In the genomic region with DNA sequence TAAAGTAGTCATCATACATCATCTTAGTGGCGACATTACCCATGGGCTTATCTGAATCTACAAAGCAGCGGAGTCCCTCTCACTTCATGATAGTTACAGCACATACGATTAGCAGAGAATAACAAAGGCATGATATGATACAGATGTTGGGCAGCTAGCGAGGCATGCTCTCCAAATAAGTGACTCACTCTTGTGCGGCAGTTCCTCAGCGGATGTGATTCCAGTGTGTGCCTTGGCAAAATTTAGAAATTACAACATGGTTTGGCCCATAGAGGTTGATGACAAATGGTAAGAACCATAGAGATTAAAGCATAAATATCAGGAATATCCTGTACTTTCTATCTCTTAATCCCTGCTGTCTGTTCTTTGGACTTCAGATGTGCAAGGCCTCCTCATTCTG, we compare ENCODE assay signal across 16 cellular contexts. TPM values are rescaled to one million over a fixed set of nuclear protein-coding genes. Genes with fewer than 3 reads are reported as not detected.
DNase-seq lines count a peak whose midpoint lies in the region; ATAC-seq, FAIRE-seq and TF ChIP-seq lines count a peak whose summit lies in the region.
"Had no signal": no experiment of that assay in that cellular context is flagged by ENCODE, and none has a peak within 500 bp of the region (broad histone marks: within the 10 kb centered on the region; RNA-seq: fewer than 3 reads in every experiment).

No MANE protein-coding gene starts in this region.

- H3K4me1 Mint-ChIP-seq in astrocyte (ENCODE audit: low read depth, unreplicated experiment), result peaks cover 3% of the 10 kb centered on the region
- H3K4me1 Mint-ChIP-seq: activated naive CD8-positive, alpha-beta T cell treated with anti-CD3 and anti-CD28 coated beads, Interleukin-2, amount 50 U/mL, for 24 hours; CD4-positive, CD25-positive, alpha-beta regulatory T cell had no signal

- H3K36me3 Mint-ChIP-seq in astrocyte (ENCODE audit: low read depth, unreplicated experiment), result no peaks in the 10 kb centered on the region
- H3K36me3 Mint-ChIP-seq: CD4-positive, CD25-positive, alpha-beta regulatory T cell had no signal

- no peak overlapping the region for H3K4me3 ChIP-seq in astrocyte (ENCODE audit: insufficient read depth, low read depth, low read length)
- H3K4me3 ChIP-seq in heart right ventricle, result no peak overlapping the region
- H3K4me3 ChIP-seq in psoas muscle, result no peak overlapping the region

- peaks cover 2% of the 10 kb centered on the region for H3K27me3 Mint-ChIP-seq in astrocyte (ENCODE audit: low read depth, unreplicated experiment)
- H3K27me3 Mint-ChIP-seq: progenitor cell of endocrine pancreas; stimulated activated naive CD8-positive, alpha-beta T cell treated with anti-CD3 and anti-CD28 coated beads, Interleukin-15, Interleukin-2, amounts not matched to agents 100 ng/mL and 50 ng/mL, for 24 hours had no signal

- no peak overlapping the region for H3K9ac ChIP-seq in astrocyte (ENCODE audit: low read length)

- 59 to 62% methylated on average over 6 of the region's 6 CpGs for WGBS in heart right ventricle, 2 donors
- WGBS in psoas muscle, 3 donors, result 33 to 51% (median 41%) methylated on average over 6 of the region's 6 CpGs

- TF ChIP-seq CTCF in astrocyte (IDR thresholded peaks at IDR 0.05; ENCODE audit: insufficient read depth, low read depth, low read length) (no peak), heart right ventricle (IDR thresholded peaks at IDR 0.05) (no peak), psoas muscle (IDR thresholded peaks at IDR 0.05) (no peak), D721Med (IDR thresholded peaks at IDR 0.05; ENCODE audit: insufficient read depth, missing control alignments) (no peak)

- H4K20me1 ChIP-seq in astrocyte (ENCODE audit: insufficient read depth, low read length), result no peaks in the 10 kb centered on the region

- DNase-seq in EH (ENCODE audit: low read depth) (peak; percentile 78), astrocyte (ENCODE audit: low read depth) (peak; percentile 80), heart right ventricle (peak in 1 of 2 donors; percentile 33), psoas muscle (peak; percentile 34 to 61), activated gamma-delta T cell treated with Interleukin-2 at 50 U/mL for 16 hours (no peak), D721Med (ENCODE audit: insufficient read length, low spot score) (no peak)
- no peak for DNase-seq in activated CD4-positive, CD25-positive, alpha-beta regulatory T cell (lab: John Stamatoyannopoulos, UW)
- DNase-seq: activated CD8-positive, alpha-beta memory T cell treated with anti-CD3 and anti-CD28 coated beads, Interleukin-2, amount 50 U/mL, for 48 hours; activated naive CD8-positive, alpha-beta T cell treated with anti-CD3 and anti-CD28 coated beads, Interleukin-2, amount 50 U/mL, for 24 hours; CD4-positive, CD25-positive, alpha-beta regulatory T cell; GF-D8; NCI-H2081; WERI-Rb-1 had no signal

- no peaks in the 10 kb centered on the region for H3K9me3 Mint-ChIP-seq in astrocyte (ENCODE audit: unreplicated experiment)
- H3K9me3 Mint-ChIP-seq: activated naive CD8-positive, alpha-beta T cell treated with anti-CD3 and anti-CD28 coated beads, Interleukin-2, amount 50 U/mL, for 24 hours had no signal

- H3K4me2 ChIP-seq in astrocyte (ENCODE audit: low read length), result peak overlapping the region; percentile 9

- no peak overlapping the region for H3K4me3 Mint-ChIP-seq in astrocyte (ENCODE audit: unreplicated experiment)
- H3K4me3 Mint-ChIP-seq: activated naive CD8-positive, alpha-beta T cell treated with anti-CD3 and anti-CD28 coated beads, Interleukin-2, amount 50 U/mL, for 24 hours; CD4-positive, CD25-positive, alpha-beta regulatory T cell; stimulated activated naive CD8-positive, alpha-beta T cell treated with anti-CD3 and anti-CD28 coated beads, Interleukin-15, Interleukin-2, amounts not matched to agents 100 ng/mL and 50 ng/mL, for 24 hours had no signal

- H3K36me3 ChIP-seq in astrocyte (ENCODE audit: insufficient read depth, low read length) (no peaks in the 10 kb centered on the region), heart right ventricle (no peaks in the 10 kb centered on the region), psoas muscle (ENCODE audit: insufficient read depth in 1 of 2, low read depth in 1 of 2) (no peaks in the 10 kb centered on the region)
- H3K36me3 ChIP-seq: WERI-Rb-1 had no signal

- peak in 7 of 8 donors; percentile 62 to 95 (median 86) for ATAC-seq in heart right ventricle
- ATAC-seq in psoas muscle, result peak; percentile 48 to 75 (median 62)
- ATAC-seq in HG02884 (IDR thresholded peaks at IDR 0.05; ENCODE audit: unreplicated experiment), result no peak
- ATAC-seq: activated naive CD8-positive, alpha-beta T cell treated with anti-CD3 and anti-CD28 coated beads, Interleukin-2, amount 50 U/mL, for 24 hours had no signal

- no peak overlapping the region for H3K27ac Mint-ChIP-seq in astrocyte (ENCODE audit: unreplicated experiment)
- H3K27ac Mint-ChIP-seq: activated naive CD8-positive, alpha-beta T cell treated with anti-CD3 and anti-CD28 coated beads, Interleukin-2, amount 50 U/mL, for 24 hours; CD4-positive, CD25-positive, alpha-beta regulatory T cell; stimulated activated naive CD8-positive, alpha-beta T cell treated with anti-CD3 and anti-CD28 coated beads, Interleukin-15, Interleukin-2, amounts not matched to agents 100 ng/mL and 50 ng/mL, for 24 hours had no signal

- FAIRE-seq in astrocyte (lab: Jason Lieb, UNC) (peak; percentile 94), D721Med (lab: Jason Lieb, UNC) (no peak)

- no peaks in the 10 kb centered on the region for H3K27me3 ChIP-seq in astrocyte (ENCODE audit: insufficient read depth, low read length)
- no peaks in the 10 kb centered on the region for H3K27me3 ChIP-seq in heart right ventricle
- H3K27me3 ChIP-seq in psoas muscle (ENCODE audit: insufficient read depth in 3 of 3, low read length in 2 of 3), result no peaks in the 10 kb centered on the region

- H3K27ac ChIP-seq in astrocyte (ENCODE audit: low read depth, low read length) (no peak overlapping the region), heart right ventricle (peak overlapping the region in 1 of 10 donors; percentile 28), psoas muscle (no peak overlapping the region)
- H3K27ac ChIP-seq: WERI-Rb-1 had no signal

- no peaks in the 10 kb centered on the region for H3K79me2 ChIP-seq in astrocyte (ENCODE audit: insufficient read depth, low read length)

- H2AFZ ChIP-seq in astrocyte (ENCODE audit: low read depth, low read length), result no peak overlapping the region

- intact Hi-C loops in heart right ventricle (cut with DNase I), result loop anchor here in 4 of 10 donors (10.0 kb wide), 4 partner anchors 65 to 325 kb away; no protein-coding TSS in a partner anchor
- intact Hi-C loops in psoas muscle (cut with DNase I), result loop anchor here in 1 of 2 donors (10.0 kb wide), 1 partner anchor 165 kb away; no protein-coding TSS in a partner anchor

- H3K9me3 ChIP-seq in astrocyte (ENCODE audit: insufficient read depth, low read depth, low read length) (no peaks in the 10 kb centered on the region), heart right ventricle (peaks cover 0 to 7% (median 0%) of the 10 kb centered on the region in 11 donors), psoas muscle (no peaks in the 10 kb centered on the region)

- no peaks in the 10 kb centered on the region for H3K4me1 ChIP-seq in astrocyte (ENCODE audit: insufficient read depth, low read length)
- H3K4me1 ChIP-seq in heart right ventricle, result no peaks in the 10 kb centered on the region
- no peaks in the 10 kb centered on the region for H3K4me1 ChIP-seq in psoas muscle

RNA-seq across cellular contexts. Expression of a gene that starts 48.1 kb away (rescaled TPM):
- 20.5 and 25.8 TPM in 2 replicates for total RNA-seq in astrocyte
- total RNA-seq in heart right ventricle, result 10 to 100 TPM in 7 of 10 donors, 1 to 10 TPM in 3; 7.4 to 16.9 (median 10.5) TPM
- polyA plus RNA-seq in heart right ventricle, result 10 to 100 TPM in 1 of 2 donors, 1 to 10 TPM in 1; 7.0 to 34.1 TPM
- 10 to 100 TPM in 3 of 4 donors, 1 to 10 TPM in 1; 9.6 to 18.7 (median 13.6) TPM for total RNA-seq in psoas muscle
- 10 to 100 TPM in 1 of 3 donors, 1 to 10 TPM in 2; 9.6 to 15.3 (median 10.0) TPM for polyA plus RNA-seq in psoas muscle

Comparison
In these comparisons a context has a peak if more than half of its experiments do, and no peak if none do; other contexts are left out.
1. DNase-seq: peak in EH (single experiment), astrocyte (single experiment) and psoas muscle (2 of 2); none in activated gamma-delta T cell treated with Interleukin-2 at 50 U/mL for 16 hours (single experiment), activated CD4-positive, CD25-positive, alpha-beta regulatory T cell (0 of 4) and D721Med (single experiment).